Comparison of ENCODE assay signal across 8 cellular contexts in the genomic region with DNA sequence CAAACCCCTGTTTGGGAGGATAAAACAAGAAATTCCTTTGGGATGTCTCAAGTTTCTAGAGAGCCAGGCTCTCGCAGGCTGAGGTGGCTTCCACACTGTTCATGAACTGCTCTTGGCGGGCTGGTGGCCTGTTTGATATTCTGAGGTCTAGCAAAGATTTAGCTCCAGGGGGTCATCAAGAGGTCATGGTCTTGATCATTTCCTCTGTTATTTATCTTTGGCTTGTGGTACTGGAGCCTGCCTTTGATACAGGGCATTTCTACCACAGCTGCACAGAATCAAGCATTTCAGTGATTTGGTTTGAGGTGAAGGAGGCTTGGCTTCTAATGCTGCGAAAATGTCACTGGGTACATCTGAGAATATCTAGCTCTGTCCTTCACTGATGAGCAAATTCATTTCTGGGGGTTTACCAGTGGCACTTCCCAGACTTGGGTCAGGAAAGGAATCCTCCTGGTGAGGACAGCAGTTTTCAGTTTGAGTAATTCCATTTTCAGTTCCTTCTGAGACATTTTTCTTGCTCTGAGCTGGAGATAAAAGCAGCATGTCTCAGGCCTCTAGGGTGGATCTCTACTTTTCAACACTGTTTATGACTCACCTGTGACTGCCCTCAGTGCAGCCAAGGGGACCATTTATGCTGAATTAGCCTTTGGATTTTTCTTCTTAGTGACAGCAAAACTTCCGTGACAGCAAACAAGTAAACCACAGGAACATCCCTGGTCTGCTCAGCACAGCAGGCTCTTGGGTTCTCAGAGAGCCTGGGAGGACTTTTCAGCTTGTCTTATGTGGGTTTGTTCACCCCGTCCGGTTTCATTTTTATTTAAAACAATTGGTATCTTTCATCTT.
A peak's percentile ranks its signal among the peaks of the same experiment; 100 is the strongest.
DNase-seq lines count a peak whose midpoint lies in the region; ATAC-seq and TF ChIP-seq lines count a peak whose summit lies in the region.

No MANE protein-coding gene starts in this region.

- H3K27me3 ChIP-seq in upper lobe of right lung, result no peaks in the 10 kb centered on the region

- intact Hi-C loops in Calu3 (cut with micrococcal nuclease; ENCODE audit: unreplicated experiment), result no loop called here
- intact Hi-C loops in upper lobe of right lung (cut with DNase I), result no loop called here

- ATAC-seq in GM18861 (IDR thresholded peaks at IDR 0.05; ENCODE audit: unreplicated experiment) (peak; percentile 89), HG02642 (IDR thresholded peaks at IDR 0.05; ENCODE audit: poor library complexity, unreplicated experiment) (peak; percentile 87), upper lobe of right lung (no peak)

- no peak overlapping the region for H3K27ac Mint-ChIP-seq in nephron progenitor cell
- no peak overlapping the region for H3K27ac Mint-ChIP-seq in Calu3 (ENCODE audit: unreplicated experiment)

- BruUV-seq in Calu3 (replicated peaks; lab: Mats Ljungman, UMichigan), result no TSS peak

- H3K36me3 Mint-ChIP-seq in nephron progenitor cell (ENCODE audit: low read depth), result no peaks in the 10 kb centered on the region
- no peaks in the 10 kb centered on the region for H3K36me3 Mint-ChIP-seq in Calu3 (ENCODE audit: insufficient read depth, unreplicated experiment)

- H3K4me3 Mint-ChIP-seq in nephron progenitor cell, result no peak overlapping the region
- no peak overlapping the region for H3K4me3 Mint-ChIP-seq in Calu3 (ENCODE audit: low read depth, unreplicated experiment)

- H3K9me3 Mint-ChIP-seq in nephron progenitor cell (no peaks in the 10 kb centered on the region), Calu3 (ENCODE audit: low read depth, unreplicated experiment) (no peaks in the 10 kb centered on the region)

- H3K27me3 Mint-ChIP-seq in nephron progenitor cell (ENCODE audit: low read depth, poor library complexity) (no peaks in the 10 kb centered on the region), Calu3 (ENCODE audit: unreplicated experiment) (no peaks in the 10 kb centered on the region)

- H3K4me1 ChIP-seq in upper lobe of right lung, result peaks cover 13% of the 10 kb centered on the region

- no peak overlapping the region for H3K4me3 ChIP-seq in upper lobe of right lung

- no peaks in the 10 kb centered on the region for H3K9me3 ChIP-seq in upper lobe of right lung

- no peak overlapping the region for H3K27ac ChIP-seq in upper lobe of right lung

- DNase-seq in NOMO-1 (lab: John Stamatoyannopoulos, UW; ENCODE audit: unreplicated experiment in 2 of 2), result peak; percentile 23 to 72
- DNase-seq in amniotic epithelial cell (ENCODE audit: low read depth), result peak; percentile 64
- DNase-seq in nephron progenitor cell, result peak; percentile 15
- DNase-seq in mesenteric fat pad (ENCODE audit: low spot score), result no peak
- DNase-seq in Calu3, result no peak
- no peak for DNase-seq in upper lobe of right lung

- peaks cover 25% of the 10 kb centered on the region for H3K4me1 Mint-ChIP-seq in nephron progenitor cell
- no peaks in the 10 kb centered on the region for H3K4me1 Mint-ChIP-seq in Calu3 (ENCODE audit: low read depth, unreplicated experiment)

- no peak for TF ChIP-seq CTCF in nephron progenitor cell (IDR thresholded peaks at IDR 0.05)
- TF ChIP-seq CTCF in Calu3 (IDR thresholded peaks at IDR 0.05; ENCODE audit: unreplicated experiment), result no peak
- TF ChIP-seq CTCF in upper lobe of right lung (IDR thresholded peaks at IDR 0.05), result no peak

- H3K36me3 ChIP-seq in upper lobe of right lung, result no peaks in the 10 kb centered on the region

- CTCF ChIA-PET in Calu3 (lab: Charles Lee), result no interaction called here

Comparison
In these comparisons a context has a peak if more than half of its experiments do, and no peak if none do; other contexts are left out.
1. DNase-seq: peak in NOMO-1 (2 of 2), amniotic epithelial cell (single experiment) and nephron progenitor cell (single experiment); none in mesenteric fat pad (single experiment), Calu3 (single experiment) and upper lobe of right lung (single experiment).